In genomic region chr11:82890002-82890341, GRCh38 we compare ENCODE assay signal across 16 cellular contexts.
"Had no signal": no experiment of that assay in that cellular context is flagged by ENCODE, and none has a peak within 500 bp of the region (broad histone marks: within the 10 kb centered on the region; RNA-seq: fewer than 3 reads in every experiment).

No MANE protein-coding gene starts in this region.

- H3K4me1 Mint-ChIP-seq: activated CD4-positive, alpha-beta T cell treated with anti-CD3 and anti-CD28 coated beads for 36 hours; neural crest cell had no signal

- H3K27me3 ChIP-seq: ovary, sigmoid colon, thyroid gland had no signal

- H3K27me3 Mint-ChIP-seq: activated CD4-positive, alpha-beta T cell treated with anti-CD3 and anti-CD28 coated beads for 36 hours; stimulated activated memory B cell treated with anti-CD40 and anti-IgM and Interleukin-4, amounts not matched to agents 10 μg/mL and 1 μg/mL and 100 μg/mL, for 72 hours had no signal

- H3K27ac ChIP-seq: ovary, sigmoid colon, thyroid gland had no signal

- DNase-seq: activated CD4-positive, alpha-beta T cell treated with anti-CD3 and anti-CD28 coated beads for 36 hours; activated CD4-positive, alpha-beta T cell treated with anti-CD3 and anti-CD28 coated beads, Interleukin-2, amount 50 U/mL, for 48 hours; activated gamma-delta T cell treated with Interleukin-2 at 50 U/mL for 16 hours; activated T-cell treated with anti-CD3 and anti-CD28 coated beads for 4 hours; effector CD4-positive, alpha-beta T cell; ovary; sigmoid colon; stimulated activated CD4-positive, alpha-beta T cell treated with anti-CD3 and anti-CD28 coated beads, Interleukin-4, amount 100 ng/mL, for 4 hours; thyroid gland had no signal

- H3K9me3 ChIP-seq: ovary, sigmoid colon, thyroid gland had no signal

- H3K27ac Mint-ChIP-seq: activated CD4-positive, alpha-beta T cell treated with anti-CD3 and anti-CD28 coated beads for 36 hours; activated naive CD4-positive, alpha-beta T cell treated with anti-CD3 and anti-CD28 coated beads, Interleukin-2, amount 50 U/mL, for 72 hours; activated T-helper 1 cell treated with anti-CD3 and anti-CD28 coated beads, Interleukin-12 subunit alpha, Interleukin-12 subunit beta, Interleukin-2, Interleukin-4 antibody, amounts not matched to agents 30 ng/mL and 10 ng/mL and 1 ng/mL, durations not matched to agents 14 hours and 24 hours and 36 hours; mesothelial cell of epicardium; stimulated activated memory B cell treated with anti-CD40 and anti-IgM and Interleukin-4, amounts not matched to agents 10 μg/mL and 1 μg/mL and 100 μg/mL, for 72 hours; T-helper 2 cell treated with Interferon-gamma antibody and Interleukin-4, amounts not matched to agents 5 μg/mL and 100 μg/mL, for 36 hours had no signal

- FAIRE-seq: TTC549 had no signal

- H3K36me3 Mint-ChIP-seq: activated naive CD4-positive, alpha-beta T cell treated with anti-CD3 and anti-CD28 coated beads, Interleukin-2, amount 50 U/mL, for 72 hours had no signal

- H3K4me3 Mint-ChIP-seq: activated CD4-positive, alpha-beta T cell treated with anti-CD3 and anti-CD28 coated beads for 36 hours; activated T-helper 1 cell treated with anti-CD3 and anti-CD28 coated beads, Interleukin-12 subunit alpha, Interleukin-12 subunit beta, Interleukin-2, Interleukin-4 antibody, amounts not matched to agents 30 ng/mL and 10 ng/mL and 1 ng/mL, durations not matched to agents 14 hours and 24 hours and 36 hours; mesothelial cell of epicardium; neural crest cell; stimulated activated memory B cell treated with anti-CD40 and anti-IgM and Interleukin-4, amounts not matched to agents 10 μg/mL and 1 μg/mL and 100 μg/mL, for 72 hours; T-helper 2 cell treated with Interferon-gamma antibody and Interleukin-4, amounts not matched to agents 5 μg/mL and 100 μg/mL, for 36 hours had no signal

- H3K4me3 ChIP-seq: ovary, sigmoid colon, thyroid gland had no signal

- H3K36me3 ChIP-seq: ovary, sigmoid colon, thyroid gland had no signal

- ATAC-seq: activated CD4-positive, alpha-beta T cell treated with anti-CD3 and anti-CD28 coated beads for 36 hours; activated naive CD4-positive, alpha-beta T cell treated with anti-CD3 and anti-CD28 coated beads, Interleukin-2, amount 50 U/mL, for 72 hours had no signal

- H3K9me3 Mint-ChIP-seq: activated naive CD4-positive, alpha-beta T cell treated with anti-CD3 and anti-CD28 coated beads, Interleukin-2, amount 50 U/mL, for 72 hours; activated T-helper 1 cell treated with anti-CD3 and anti-CD28 coated beads, Interleukin-12 subunit alpha, Interleukin-12 subunit beta, Interleukin-2, Interleukin-4 antibody, amounts not matched to agents 30 ng/mL and 10 ng/mL and 1 ng/mL, durations not matched to agents 14 hours and 24 hours and 36 hours; mesothelial cell of epicardium; neural crest cell; stimulated activated memory B cell treated with anti-CD40 and anti-IgM and Interleukin-4, amounts not matched to agents 10 μg/mL and 1 μg/mL and 100 μg/mL, for 72 hours; T-helper 2 cell treated with Interferon-gamma antibody and Interleukin-4, amounts not matched to agents 5 μg/mL and 100 μg/mL, for 36 hours had no signal
